9 cellular contexts compared by ENCODE assay signal in genomic region chr6:55445648-55446204, GRCh38.
DNase-seq lines count a peak whose midpoint lies in the region; ATAC-seq and TF ChIP-seq lines count a peak whose summit lies in the region.
"Had no signal": no experiment of that assay in that cellular context is flagged by ENCODE, and none has a peak within 500 bp of the region (broad histone marks: within the 10 kb centered on the region; RNA-seq: fewer than 3 reads in every experiment).

No MANE protein-coding gene starts in this region.

- H3K27me3 Mint-ChIP-seq in CD8-positive, alpha-beta memory T cell, result no peaks in the 10 kb centered on the region

- H3K27ac ChIP-seq in foreskin keratinocyte (no peak overlapping the region), tibial artery (no peak overlapping the region)
- no peak overlapping the region for H3K27ac ChIP-seq in CD8-positive, alpha-beta memory T cell (ENCODE audit: low read depth, low read length)
- H3K27ac ChIP-seq: upper lobe of left lung had no signal

- no peaks in the 10 kb centered on the region for H3K36me3 Mint-ChIP-seq in CD8-positive, alpha-beta memory T cell

- H3K4me1 ChIP-seq in foreskin keratinocyte (no peaks in the 10 kb centered on the region), tibial artery (no peaks in the 10 kb centered on the region)
- no peaks in the 10 kb centered on the region for H3K4me1 ChIP-seq in CD8-positive, alpha-beta memory T cell (ENCODE audit: insufficient read depth, low read length)

- POLR2A ChIA-PET in CD8-positive, alpha-beta memory T cell (lab: Charles Lee), result no interaction called here

- H3K4me3 ChIP-seq in tibial artery, result no peak overlapping the region
- H3K4me3 ChIP-seq in CD8-positive, alpha-beta memory T cell (ENCODE audit: low read length), result no peak overlapping the region
- H3K4me3 ChIP-seq: upper lobe of left lung had no signal

- DNase-seq in AG20443 (ENCODE audit: low spot score) (peak; percentile 18), RPMI8226 (peak; percentile 34), foreskin keratinocyte (peak in 1 of 2 donors; percentile 13), tibial artery (no peak), GF-D8 (lab: John Stamatoyannopoulos, UW) (no peak)
- DNase-seq in CD8-positive, alpha-beta memory T cell, result no peak
- no peak for DNase-seq in stimulated activated CD4-positive, alpha-beta T cell treated with anti-CD3 and anti-CD28 coated beads, Interleukin-4, amount 100 ng/mL, for 4 hours
- DNase-seq: upper lobe of left lung had no signal

- peak; percentile 52 for ATAC-seq in GM21786 (IDR thresholded peaks at IDR 0.05; ENCODE audit: unreplicated experiment)
- no peak for ATAC-seq in foreskin keratinocyte

- H3K36me3 ChIP-seq in tibial artery, result no peaks in the 10 kb centered on the region
- no peaks in the 10 kb centered on the region for H3K36me3 ChIP-seq in CD8-positive, alpha-beta memory T cell (ENCODE audit: insufficient read depth, low read length)
- H3K36me3 ChIP-seq: upper lobe of left lung had no signal

- TF ChIP-seq CTCF in foreskin keratinocyte (conservative IDR thresholded peaks at IDR 0.05) (peak; percentile 85), tibial artery (IDR thresholded peaks at IDR 0.05) (peak; percentile 21 to 31)

- no peaks in the 10 kb centered on the region for H3K9me3 ChIP-seq in tibial artery
- H3K9me3 ChIP-seq in CD8-positive, alpha-beta memory T cell (ENCODE audit: low read length), result no peaks in the 10 kb centered on the region
- H3K9me3 ChIP-seq: upper lobe of left lung had no signal

- H3K4me1 Mint-ChIP-seq in CD8-positive, alpha-beta memory T cell, result no peaks in the 10 kb centered on the region

- no peak overlapping the region for H3K4me3 Mint-ChIP-seq in CD8-positive, alpha-beta memory T cell

- CTCF ChIA-PET in CD8-positive, alpha-beta memory T cell (lab: Charles Lee), result no interaction called here

- no peak overlapping the region for H3K27ac Mint-ChIP-seq in CD8-positive, alpha-beta memory T cell

- intact Hi-C loops in tibial artery (cut with DNase I; ENCODE audit: low total_unique reads), result no loop called here

- peaks cover 1 to 15% (median 4%) of the 10 kb centered on the region in 5 donors for H3K9me3 Mint-ChIP-seq in CD8-positive, alpha-beta memory T cell

- H3K27me3 ChIP-seq in foreskin keratinocyte (peaks cover under 1% of the 10 kb centered on the region), tibial artery (no peaks in the 10 kb centered on the region)
- H3K27me3 ChIP-seq in CD8-positive, alpha-beta memory T cell (ENCODE audit: insufficient read depth, low read length, poor library complexity, severe bottlenecking), result no peaks in the 10 kb centered on the region
- H3K27me3 ChIP-seq: upper lobe of left lung had no signal

Comparison
In these comparisons a context has a peak if more than half of its experiments do, and no peak if none do; other contexts are left out.
1. DNase-seq: peak in AG20443 (single experiment) and RPMI8226 (single experiment); none in tibial artery (0 of 2), CD8-positive, alpha-beta memory T cell (0 of 5), stimulated activated CD4-positive, alpha-beta T cell treated with anti-CD3 and anti-CD28 coated beads, Interleukin-4, amount 100 ng/mL, for 4 hours (0 of 2) and GF-D8 (single experiment).